8 cellular contexts compared by ENCODE assay signal in genomic region chr15:65270811-65271545, GRCh38. TPM values are rescaled to one million over a fixed set of nuclear protein-coding genes. Genes with fewer than 3 reads are reported as not detected.
DNase-seq lines count a peak whose midpoint lies in the region; ATAC-seq, FAIRE-seq and TF ChIP-seq lines count a peak whose summit lies in the region.
"Not testable (repeated sequence)": the region's sequence is repeated elsewhere in the genome, so short reads cannot be mapped to it uniquely, and the experiment has no call there.

No MANE protein-coding gene starts in this region.

- H3K4me3 ChIP-seq in hepatocyte, tibial nerve: not testable (repeated sequence)

- H3K9me3 ChIP-seq in hepatocyte (ENCODE audit: low read depth); tibial nerve: not testable (repeated sequence)

- not testable (repeated sequence) for H3K27ac ChIP-seq in hepatocyte
- H3K27ac ChIP-seq in tibial nerve, result peak overlapping the region in 1 of 4 donors; percentile 35

- H3K36me3 ChIP-seq in hepatocyte (replicated peaks; ENCODE audit: insufficient read depth, low read depth), result not testable (repeated sequence)
- H3K36me3 ChIP-seq in tibial nerve, result peaks cover 0 to 42% (median 0%) of the 10 kb centered on the region in 3 donors

- not testable (repeated sequence) for H3K27me3 ChIP-seq in hepatocyte, tibial nerve

- not testable (repeated sequence) for H3K27ac Mint-ChIP-seq in activated CD4-positive, alpha-beta T cell treated with anti-CD3 and anti-CD28 coated beads for 36 hours

- not testable (repeated sequence) for H4K20me1 ChIP-seq in hepatocyte (ENCODE audit: insufficient read depth, poor library complexity, severe bottlenecking)

- intact Hi-C loops in activated CD4-positive, alpha-beta T cell treated with anti-CD3 and anti-CD28 coated beads for 36 hours (cut with DNase I, micrococcal nuclease), result loop anchor here (1.0 to 5.0 kb wide), 3 partner anchors 59 to 82 kb away; partner anchors contain the start of gene CILP (in 1 of the 2)

- POLR2A ChIA-PET in activated CD4-positive, alpha-beta T cell treated with anti-CD3 and anti-CD28 coated beads for 36 hours (lab: Charles Lee), result not testable (repeated sequence)

- not testable (repeated sequence) for H3K36me3 Mint-ChIP-seq in activated CD4-positive, alpha-beta T cell treated with anti-CD3 and anti-CD28 coated beads for 36 hours (ENCODE audit: low read depth)

- H3K4me3 Mint-ChIP-seq in activated CD4-positive, alpha-beta T cell treated with anti-CD3 and anti-CD28 coated beads for 36 hours, result not testable (repeated sequence)

- not testable (repeated sequence) for H3K79me2 ChIP-seq in hepatocyte

- WGBS in hepatocyte (ENCODE audit: low lambda C conversion rate, missing lambda C conversion rate), result 44% methylated on average over 15 of the region's 15 CpGs
- WGBS in tibial nerve, 2 donors, result 44 to 52% methylated on average over 15 of the region's 15 CpGs

- peak; percentile 93 for TF ChIP-seq CTCF in hepatocyte (IDR thresholded peaks at IDR 0.05; ENCODE audit: poor library complexity)
- TF ChIP-seq CTCF in tibial nerve (IDR thresholded peaks at IDR 0.05), result peak; percentile 43 to 78 (median 61)

- H3K27me3 Mint-ChIP-seq in activated CD4-positive, alpha-beta T cell treated with anti-CD3 and anti-CD28 coated beads for 36 hours, result not testable (repeated sequence)

- TF ChIP-seq POLR2A in tibial nerve (IDR thresholded peaks at IDR 0.05), result not testable (repeated sequence)

- H3K4me1 ChIP-seq in hepatocyte (ENCODE audit: insufficient read depth); tibial nerve: not testable (repeated sequence)

- DNase-seq in DMS53 treated with DMSO at 0.1 percent for 48 hours (lab: John Stamatoyannopoulos, UW; ENCODE audit: unreplicated experiment) (peak; percentile 26), HTR-8/SVneo (ENCODE audit: insufficient read length, low spot score) (peak; percentile 63), NOMO-1 treated with DMSO at 0.1 percent for 48 hours (lab: John Stamatoyannopoulos, UW; ENCODE audit: unreplicated experiment) (peak; percentile 15), dermis blood vessel endothelial cell (peak; percentile 79), hepatocyte (ENCODE audit: low spot score) (peak; percentile 90), non-pigmented ciliary epithelial cell (ENCODE audit: low read depth) (peak; percentile 61), tibial nerve (ENCODE audit: low spot score in 2 of 2) (peak; percentile 60 to 77)
- peak; percentile 60 for DNase-seq in activated CD4-positive, alpha-beta T cell treated with anti-CD3 and anti-CD28 coated beads for 36 hours

- not testable (repeated sequence) for H3K9me3 Mint-ChIP-seq in activated CD4-positive, alpha-beta T cell treated with anti-CD3 and anti-CD28 coated beads for 36 hours (ENCODE audit: low read depth)

- peak; percentile 68 for ATAC-seq in activated CD4-positive, alpha-beta T cell treated with anti-CD3 and anti-CD28 coated beads for 36 hours

- H3K9me2 ChIP-seq in hepatocyte (replicated peaks; ENCODE audit: insufficient read depth), result not testable (repeated sequence)

- CTCF ChIA-PET in activated CD4-positive, alpha-beta T cell treated with anti-CD3 and anti-CD28 coated beads for 36 hours (lab: Charles Lee), result interaction anchor here (0.6 to 2.9 kb wide), 13 partner anchors 10 to 236 kb away, joined by 3 to 12 read pairs (median 4); no protein-coding TSS in a partner anchor

- peak in 1 of 2 donors; percentile 43 for TF ChIP-seq EP300 in tibial nerve (IDR thresholded peaks at IDR 0.05)

- peaks cover 15% of the 10 kb centered on the region for H3K4me1 Mint-ChIP-seq in activated CD4-positive, alpha-beta T cell treated with anti-CD3 and anti-CD28 coated beads for 36 hours

- not testable (repeated sequence) for H2AFZ ChIP-seq in hepatocyte

- not testable (repeated sequence) for FAIRE-seq in HTR-8/SVneo (lab: Jason Lieb, UNC)

- H3K4me2 ChIP-seq in hepatocyte, result not testable (repeated sequence)

RNA-seq across cellular contexts. Expression of gene PARP16, which starts 15.7 kb away (rescaled TPM):
- 10 to 100 TPM; 17.9 to 20.1 TPM for total RNA-seq in activated CD4-positive, alpha-beta T cell treated with anti-CD3 and anti-CD28 coated beads for 36 hours
- total RNA-seq in dermis blood vessel endothelial cell (2.0 and 3.0 TPM in 2 replicates), hepatocyte (9.3 and 13.2 TPM in 2 replicates), tibial nerve (10 to 100 TPM in 3 of 4 donors, 1 to 10 TPM in 1; 5.9 to 15.5 (median 12.1) TPM)
- 16.0 and 19.7 TPM in 2 replicates for polyA plus RNA-seq in hepatocyte

RNA-seq across cellular contexts. Expression of gene RNU5A-1, which starts 24.9 kb away (rescaled TPM):
- total RNA-seq in activated CD4-positive, alpha-beta T cell treated with anti-CD3 and anti-CD28 coated beads for 36 hours, result not detected
- total RNA-seq in dermis blood vessel endothelial cell (not detected in 2 replicates), hepatocyte (not detected in 2 replicates), tibial nerve (not detected)
- polyA plus RNA-seq in hepatocyte, result not detected in 2 replicates

RNA-seq across cellular contexts. Expression of gene RNU5B-1, which starts 33.5 kb away (rescaled TPM):
- total RNA-seq in activated CD4-positive, alpha-beta T cell treated with anti-CD3 and anti-CD28 coated beads for 36 hours, result not detected
- total RNA-seq in dermis blood vessel endothelial cell, result not detected in 2 replicates
- total RNA-seq in hepatocyte, result not detected in 2 replicates
- polyA plus RNA-seq in hepatocyte, result not detected in 2 replicates
- total RNA-seq in tibial nerve, result not detected

RNA-seq across cellular contexts. Expression of gene CILP, which starts 59.7 kb away (rescaled TPM):
- total RNA-seq in activated CD4-positive, alpha-beta T cell treated with anti-CD3 and anti-CD28 coated beads for 36 hours, result not detected
- not detected in 2 replicates for total RNA-seq in dermis blood vessel endothelial cell
- 62.9 and 67.1 TPM in 2 replicates for total RNA-seq in hepatocyte
- 69.2 and 96.4 TPM in 2 replicates for polyA plus RNA-seq in hepatocyte
- total RNA-seq in tibial nerve, result 100 to 1,000 TPM in 1 of 4 donors, 10 to 100 TPM in 2, 1 to 10 TPM in 1; 7.8 to 209 (median 55.5) TPM

Comparison
In these comparisons a context has a peak if more than half of its experiments do, and no peak if none do; other contexts are left out.
1. DNase-seq: peak in every context shown above with its lines; median percentile 90 in hepatocyte; 79 in dermis blood vessel endothelial cell; 68 in tibial nerve; 63 in HTR-8/SVneo; 61 in non-pigmented ciliary epithelial cell; 60 in activated CD4-positive, alpha-beta T cell treated with anti-CD3 and anti-CD28 coated beads for 36 hours; 26 in DMS53 treated with DMSO at 0.1 percent for 48 hours; 15 in NOMO-1 treated with DMSO at 0.1 percent for 48 hours.